Comparison of ENCODE assay signal across 9 cellular contexts in genomic region chr3:15768421-15769255, GRCh38. TPM values are rescaled to one million over a fixed set of nuclear protein-coding genes. Genes with fewer than 3 reads are reported as not detected.
DNase-seq lines count a peak whose midpoint lies in the region; ATAC-seq and TF ChIP-seq lines count a peak whose summit lies in the region.
"Had no signal": no experiment of that assay in that cellular context is flagged by ENCODE, and none has a peak within 500 bp of the region (broad histone marks: within the 10 kb centered on the region; RNA-seq: fewer than 3 reads in every experiment).

No MANE protein-coding gene starts in this region.

- H3K9me3 Mint-ChIP-seq in brain, result peaks cover 0 to 6% (median 3%) of the 10 kb centered on the region in 5 experiments
- H3K9me3 Mint-ChIP-seq: CD4-positive, CD25-positive, alpha-beta regulatory T cell had no signal

- H3K36me3 Mint-ChIP-seq in brain, result peaks cover 59% of the 10 kb centered on the region

- no peak for DNase-seq in activated CD4-positive, CD25-positive, alpha-beta regulatory T cell (lab: John Stamatoyannopoulos, UW)
- peak; percentile 87 for DNase-seq in HFF-Myc (ENCODE audit: extremely low read depth, low read depth)
- peak; percentile 76 for DNase-seq in MV-4-11 (lab: John Stamatoyannopoulos, UW)
- peak; percentile 81 for DNase-seq in mesenteric fat pad (ENCODE audit: low spot score)
- DNase-seq in globus pallidus (ENCODE audit: low spot score), result no peak
- no peak for DNase-seq in NCI-H345 (lab: John Stamatoyannopoulos, UW)
- DNase-seq: CD4-positive, CD25-positive, alpha-beta regulatory T cell had no signal

- H3K27ac Mint-ChIP-seq in brain, result peak overlapping the region in 4 of 5 experiments; percentile 7 to 93 (median 78)
- H3K27ac Mint-ChIP-seq: CD4-positive, CD25-positive, alpha-beta regulatory T cell had no signal

- no peak overlapping the region for H3K4me3 ChIP-seq in HFF-Myc (replicated peaks; ENCODE audit: low read depth, low read length)

- peak; percentile 81 to 88 for ATAC-seq in activated CD4-positive, CD25-positive, alpha-beta regulatory T cell treated with anti-CD3 and anti-CD28 coated beads, Interleukin-2, amount 50 U/mL, for 24 hours

- peaks cover 21% of the 10 kb centered on the region for H3K4me1 Mint-ChIP-seq in brain

- no peak for TF ChIP-seq CTCF in HFF-Myc (IDR thresholded peaks at IDR 0.05; ENCODE audit: low read depth, low read length, missing control alignments)
- no peak for TF ChIP-seq CTCF in brain (conservative IDR thresholded peaks at IDR 0.05)

- no peaks in the 10 kb centered on the region for H3K27me3 Mint-ChIP-seq in brain
- H3K27me3 Mint-ChIP-seq: CD4-positive, CD25-positive, alpha-beta regulatory T cell had no signal

- H3K4me3 Mint-ChIP-seq in brain, result no peak overlapping the region
- H3K4me3 Mint-ChIP-seq: CD4-positive, CD25-positive, alpha-beta regulatory T cell had no signal

RNA-seq across cellular contexts. Expression of gene ANKRD28, which starts 29.1 kb away (rescaled TPM):
- polyA plus RNA-seq in brain (ENCODE audit: insufficient read depth, low read depth, low replicate concordance), result 6.5 TPM
- total RNA-seq in mesenteric fat pad, result 70.9 TPM

Comparison
In these comparisons a context has a peak if more than half of its experiments do, and no peak if none do; other contexts are left out.
1. DNase-seq: peak in HFF-Myc (single experiment), MV-4-11 (single experiment) and mesenteric fat pad (single experiment); none in activated CD4-positive, CD25-positive, alpha-beta regulatory T cell (0 of 4), globus pallidus (single experiment) and NCI-H345 (single experiment).